In genomic region chr5:109994135-109994534, GRCh38 we compare ENCODE assay signal across 20 cellular contexts.
DNase-seq lines count a peak whose midpoint lies in the region; ATAC-seq, FAIRE-seq and TF ChIP-seq lines count a peak whose summit lies in the region.
"Had no signal": no experiment of that assay in that cellular context is flagged by ENCODE, and none has a peak within 500 bp of the region (broad histone marks: within the 10 kb centered on the region; RNA-seq: fewer than 3 reads in every experiment).

No MANE protein-coding gene starts in this region.

- H3K4me1 ChIP-seq in HepG2 (ENCODE audit: insufficient read depth, low read length) (peaks cover 62% of the 10 kb centered on the region), osteoblast (ENCODE audit: insufficient read depth, low read length) (no peaks in the 10 kb centered on the region)
- H3K4me1 ChIP-seq: A549 had no signal

- no peak for TF ChIP-seq POLR2A in HepG2 (IDR thresholded peaks at IDR 0.05; ENCODE audit: insufficient read depth in 1 of 2, low read depth in 2 of 2, low read length in 2 of 2)

- H3K27me3 ChIP-seq in HepG2 (ENCODE audit: control insufficient read depth in 1 of 2, insufficient read depth in 2 of 2, low read length in 2 of 2) = no peaks in the 10 kb centered on the region
- no peaks in the 10 kb centered on the region for H3K27me3 ChIP-seq in osteoblast (ENCODE audit: insufficient read depth, low read length)
- H3K27me3 ChIP-seq: BLaER1 treated with 17β-estradiol and CSF1 and Interleukin-3, amounts not matched to agents 10 nM and 100 nM had no signal

- TF ChIP-seq CTCF in epithelial cell of esophagus (IDR thresholded peaks at IDR 0.05; ENCODE audit: insufficient read depth, low read depth, low read length, missing control alignments) (no peak), HepG2 (CRISPR knock-in tag; IDR thresholded peaks at IDR 0.05) (no peak), osteoblast (IDR thresholded peaks at IDR 0.05; ENCODE audit: extremely low read depth, low read depth, low read length) (no peak)

- H3K4me3 ChIP-seq in epithelial cell of esophagus (ENCODE audit: low read length) (no peak overlapping the region), HepG2 (replicated peaks in 1 of 3; ENCODE audit: insufficient read depth in 1 of 3, low read depth in 2 of 3, low read length in 3 of 3) (no peak overlapping the region), osteoblast (ENCODE audit: insufficient read depth, low read length) (no peak overlapping the region)
- H3K4me3 ChIP-seq: A549; BLaER1 treated with 17β-estradiol and CSF1 and Interleukin-3, amounts not matched to agents 10 nM and 100 nM had no signal

- WGBS in HepG2 (ENCODE audit: low lambda C conversion rate) = 79% methylated on average over 2 of the region's 2 CpGs

- intact Hi-C loops in HepG2 (cut with micrococcal nuclease; ENCODE audit: unreplicated experiment) = no loop called here

- H4K20me1 ChIP-seq in HepG2 (ENCODE audit: insufficient read depth, low read length) (no peaks in the 10 kb centered on the region), osteoblast (ENCODE audit: insufficient read depth, low read length) (no peaks in the 10 kb centered on the region)
- H4K20me1 ChIP-seq: BLaER1 treated with 17β-estradiol and CSF1 and Interleukin-3, amounts not matched to agents 10 nM and 100 nM had no signal

- H3K36me3 ChIP-seq in HepG2 (replicated peaks in 1 of 2; ENCODE audit: control insufficient read depth in 1 of 2, insufficient read depth in 2 of 2, low read length in 2 of 2) (no peaks in the 10 kb centered on the region), osteoblast (ENCODE audit: insufficient read depth, low read length) (no peaks in the 10 kb centered on the region)
- H3K36me3 ChIP-seq: BLaER1 treated with 17β-estradiol and CSF1 and Interleukin-3, amounts not matched to agents 10 nM and 100 nM had no signal

- H3K9ac ChIP-seq in HepG2 (ENCODE audit: insufficient read depth, low read depth, low read length) = no peak overlapping the region
- H3K9ac ChIP-seq: BLaER1 treated with 17β-estradiol and CSF1 and Interleukin-3, amounts not matched to agents 10 nM and 100 nM had no signal

- BruUV-seq in HepG2 (replicated peaks; lab: Mats Ljungman, UMichigan) = no TSS peak

- ATAC-seq in HepG2 (no peak), GM18511 (IDR thresholded peaks at IDR 0.05; ENCODE audit: unreplicated experiment) (no peak), HG03196 (IDR thresholded peaks at IDR 0.05; ENCODE audit: unreplicated experiment) (no peak)
- ATAC-seq: A549; CD8-positive, alpha-beta T cell had no signal

- DNase-seq in epithelial cell of esophagus (ENCODE audit: low read depth) (peak; percentile 9), HepG2 (ENCODE audit: low spot score) (no peak), osteoblast (ENCODE audit: insufficient read length, low spot score, missing footprints) (peak; percentile 27), NCI-H146 treated with DMSO at 0.1 percent for 48 hours (lab: John Stamatoyannopoulos, UW; ENCODE audit: unreplicated experiment) (no peak)
- DNase-seq: AML-193; Caco-2; Calu3; CD4-positive, alpha-beta T cell; CD8-positive, alpha-beta T cell; DMS79 treated with DMSO at 0.1 percent for 48 hours; GF-D8 had no signal

- POLR2A ChIA-PET in HepG2 (lab: Yijun Ruan, JAX) = no interaction called here

- no peak for TF ChIP-seq RAD21 in HepG2 (CRISPR knock-in tag; IDR thresholded peaks at IDR 0.05)

- H3K27ac ChIP-seq in HepG2 (ENCODE audit: extremely low read length, insufficient read depth, low read length) = no peak overlapping the region
- no peak overlapping the region for H3K27ac ChIP-seq in osteoblast (ENCODE audit: low read depth, low read length)
- H3K27ac ChIP-seq: 22Rv1; A549; BLaER1 treated with 17β-estradiol and CSF1 and Interleukin-3, amounts not matched to agents 10 nM and 100 nM; C4-2B had no signal

- H3K4me2 ChIP-seq in HepG2 (ENCODE audit: low read depth, low read length) (no peak overlapping the region), osteoblast (ENCODE audit: insufficient read depth, low read length) (no peak overlapping the region)
- H3K4me2 ChIP-seq: A549; BLaER1 treated with 17β-estradiol and CSF1 and Interleukin-3, amounts not matched to agents 10 nM and 100 nM had no signal

- TF ChIP-seq EP300 in HepG2 (IDR thresholded peaks at IDR 0.05; ENCODE audit: low read depth in 2 of 2, low read length in 2 of 2) (no peak), HepG2 (CRISPR knock-in tag; IDR thresholded peaks at IDR 0.05; ENCODE audit: borderline replicate concordance) (no peak)

- H2AFZ ChIP-seq in HepG2 (ENCODE audit: low read length) = no peak overlapping the region
- no peak overlapping the region for H2AFZ ChIP-seq in osteoblast (ENCODE audit: low read length)

- CTCF ChIA-PET in HepG2 (lab: Yijun Ruan, JAX; ENCODE audit: low intra/inter-chr PET ratio, low total read pairs) = no interaction called here

- H3K79me2 ChIP-seq in HepG2 (ENCODE audit: insufficient read depth, low read length) (no peaks in the 10 kb centered on the region), osteoblast (ENCODE audit: insufficient read depth, low read length) (no peaks in the 10 kb centered on the region)

- in situ Hi-C loops in HepG2 (cut with HindIII; ENCODE audit: extremely low pct_ligation_motif_present, low pct_unique_long_range_greater_than_20kb) = loop anchor here (10.0 kb wide), 1 partner anchor 89 kb away; no protein-coding TSS in a partner anchor

- H3K9me3 ChIP-seq in HepG2 (ENCODE audit: low read length) (no peaks in the 10 kb centered on the region), osteoblast (ENCODE audit: low read depth, low read length) (no peaks in the 10 kb centered on the region)
- H3K9me3 ChIP-seq: A549; BLaER1 treated with 17β-estradiol and CSF1 and Interleukin-3, amounts not matched to agents 10 nM and 100 nM had no signal

- no peak for FAIRE-seq in HepG2 (lab: Jason Lieb, UNC)
- FAIRE-seq: A549, D721Med, G401.6, GM12891 had no signal

TF ChIP-seq in HepG2, 621 proteins besides CTCF, POLR2A, EP300 and RAD21:
- TF ChIP-seq RFXAP (CRISPR knock-in tag; IDR thresholded peaks at IDR 0.05; ENCODE audit: borderline replicate concordance) (no peak), CEBPB (IDR thresholded peaks at IDR 0.05; ENCODE audit: borderline replicate concordance, low read depth, low read length) (peak; percentile 63)

Comparison
In these comparisons a context has a peak if more than half of its experiments do, and no peak if none do; other contexts are left out.
1. DNase-seq: peak in epithelial cell of esophagus (single experiment) and osteoblast (single experiment); none in HepG2 (single experiment) and NCI-H146 treated with DMSO at 0.1 percent for 48 hours (single experiment).